ENCODE assay signal across 1 cellular context in genomic region chr1:27858072-27858948, GRCh38.
TF ChIP-seq lines count a peak whose summit lies in the region.

No MANE protein-coding gene starts in this region.

TF ChIP-seq in K562, 482 proteins besides CTCF, POLR2A, EP300 and RAD21 (continued from another document):
- TF ChIP-seq, protein P1, sequence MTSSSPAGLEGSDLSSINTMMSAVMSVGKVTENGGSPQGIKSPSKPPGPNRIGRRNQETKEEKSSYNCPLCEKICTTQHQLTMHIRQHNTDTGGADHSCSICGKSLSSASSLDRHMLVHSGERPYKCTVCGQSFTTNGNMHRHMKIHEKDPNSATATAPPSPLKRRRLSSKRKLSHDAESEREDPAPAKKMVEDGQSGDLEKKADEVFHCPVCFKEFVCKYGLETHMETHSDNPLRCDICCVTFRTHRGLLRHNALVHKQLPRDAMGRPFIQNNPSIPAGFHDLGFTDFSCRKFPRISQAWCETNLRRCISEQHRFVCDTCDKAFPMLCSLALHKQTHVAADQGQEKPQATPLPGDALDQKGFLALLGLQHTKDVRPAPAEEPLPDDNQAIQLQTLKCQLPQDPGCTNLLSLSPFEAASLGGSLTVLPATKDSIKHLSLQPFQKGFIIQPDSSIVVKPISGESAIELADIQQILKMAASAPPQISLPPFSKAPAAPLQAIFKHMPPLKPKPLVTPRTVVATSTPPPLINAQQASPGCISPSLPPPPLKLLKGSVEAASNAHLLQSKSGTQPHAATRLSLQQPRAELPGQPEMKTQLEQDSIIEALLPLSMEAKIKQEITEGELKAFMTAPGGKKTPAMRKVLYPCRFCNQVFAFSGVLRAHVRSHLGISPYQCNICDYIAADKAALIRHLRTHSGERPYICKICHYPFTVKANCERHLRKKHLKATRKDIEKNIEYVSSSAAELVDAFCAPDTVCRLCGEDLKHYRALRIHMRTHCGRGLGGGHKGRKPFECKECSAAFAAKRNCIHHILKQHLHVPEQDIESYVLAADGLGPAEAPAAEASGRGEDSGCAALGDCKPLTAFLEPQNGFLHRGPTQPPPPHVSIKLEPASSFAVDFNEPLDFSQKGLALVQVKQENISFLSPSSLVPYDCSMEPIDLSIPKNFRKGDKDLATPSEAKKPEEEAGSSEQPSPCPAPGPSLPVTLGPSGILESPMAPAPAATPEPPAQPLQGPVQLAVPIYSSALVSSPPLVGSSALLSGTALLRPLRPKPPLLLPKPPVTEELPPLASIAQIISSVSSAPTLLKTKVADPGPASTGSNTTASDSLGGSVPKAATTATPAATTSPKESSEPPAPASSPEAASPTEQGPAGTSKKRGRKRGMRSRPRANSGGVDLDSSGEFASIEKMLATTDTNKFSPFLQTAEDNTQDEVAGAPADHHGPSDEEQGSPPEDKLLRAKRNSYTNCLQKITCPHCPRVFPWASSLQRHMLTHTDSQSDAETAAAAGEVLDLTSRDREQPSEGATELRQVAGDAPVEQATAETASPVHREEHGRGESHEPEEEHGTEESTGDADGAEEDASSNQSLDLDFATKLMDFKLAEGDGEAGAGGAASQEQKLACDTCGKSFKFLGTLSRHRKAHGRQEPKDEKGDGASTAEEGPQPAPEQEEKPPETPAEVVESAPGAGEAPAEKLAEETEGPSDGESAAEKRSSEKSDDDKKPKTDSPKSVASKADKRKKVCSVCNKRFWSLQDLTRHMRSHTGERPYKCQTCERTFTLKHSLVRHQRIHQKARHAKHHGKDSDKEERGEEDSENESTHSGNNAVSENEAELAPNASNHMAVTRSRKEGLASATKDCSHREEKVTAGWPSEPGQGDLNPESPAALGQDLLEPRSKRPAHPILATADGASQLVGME (CRISPR knock-in tag; IDR thresholded peaks at IDR 0.05) = no peak
- TF ChIP-seq NFE2 (IDR thresholded peaks at IDR 0.05; ENCODE audit: low read depth) (no peak), VEZF1 (CRISPR knock-in tag; IDR thresholded peaks at IDR 0.05) (peak; percentile 66), SRSF3 (IDR thresholded peaks at IDR 0.05; ENCODE audit: insufficient read depth, low read length) (no peak), FOXA3 (CRISPR knock-in tag; conservative IDR thresholded peaks at IDR 0.05 in 1 of 2, IDR thresholded peaks at IDR 0.05 in 1 of 2) (peak; percentile 7 to 62; a peak in 2 of 4 replicates), TARDBP (IDR thresholded peaks at IDR 0.05) (no peak), POLR2H (tag; IDR thresholded peaks at IDR 0.05; ENCODE audit: low read depth) (no peak), ZNF41 (CRISPR knock-in tag; conservative IDR thresholded peaks at IDR 0.05) (no peak), CEBPZ (IDR thresholded peaks at IDR 0.05; ENCODE audit: borderline replicate concordance, low read depth, low read length) (no peak), PTBP1 (IDR thresholded peaks at IDR 0.05; ENCODE audit: low read depth, low read length) (no peak), U2AF2 (optimal IDR thresholded peaks at IDR 0.05; ENCODE audit: low read depth, low read length) (no peak), L3MBTL2 (IDR thresholded peaks at IDR 0.05) (peak; percentile 39; the same call in 1 of the 2 replicates), SREBF1 (IDR thresholded peaks at IDR 0.05; ENCODE audit: borderline replicate concordance, low read depth, low read length) (no peak), DACH1 (IDR thresholded peaks at IDR 0.05; ENCODE audit: partially characterized antibody) (no peak), NR4A1 (CRISPR knock-in tag; IDR thresholded peaks at IDR 0.05) (no peak), NR4A1 (tag; IDR thresholded peaks at IDR 0.05) (no peak)
TF ChIP-seq in K562: peak in this region for 51.
